ENCODE assay signal across 16 cellular contexts in the genomic region with DNA sequence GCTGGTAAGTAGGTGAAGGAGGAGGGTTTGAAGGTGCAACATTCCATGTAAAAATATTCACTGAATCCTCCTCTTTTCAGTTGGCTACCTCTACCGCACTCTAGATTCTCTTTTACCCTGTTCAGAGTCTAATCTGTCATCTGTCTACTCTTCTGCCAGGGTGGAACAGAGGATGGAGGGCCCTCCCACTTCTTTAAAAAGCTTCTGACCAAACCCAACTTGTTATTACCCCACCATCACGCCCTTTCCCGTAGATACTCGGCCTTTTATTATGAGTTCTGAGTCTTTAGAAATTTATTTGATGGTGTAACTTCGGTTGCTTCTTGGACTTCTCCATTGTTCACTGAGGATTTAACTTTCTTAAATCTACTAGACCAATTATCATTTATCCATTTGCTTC.
"Had no signal": no experiment of that assay in that cellular context is flagged by ENCODE, and none has a peak within 500 bp of the region (broad histone marks: within the 10 kb centered on the region; RNA-seq: fewer than 3 reads in every experiment).

No MANE protein-coding gene starts in this region.

- H3K4me3 ChIP-seq: tibial nerve, vagina had no signal

- H3K4me1 ChIP-seq: parathyroid adenoma had no signal

- DNase-seq: activated CD4-positive, CD25-positive, alpha-beta regulatory T cell treated with anti-CD3 and anti-CD28 coated beads, Interleukin-2, amount 50 U/mL, for 72 hours; activated naive CD4-positive, alpha-beta T cell; activated naive CD8-positive, alpha-beta T cell treated with anti-CD3 and anti-CD28 coated beads, Interleukin-2, amount 10 ng/mL, durations not matched to agents 7 days and 5 days; activated T-cell treated with anti-CD3 and anti-CD28 coated beads for 4 hours; anterior cingulate cortex; brain microvascular endothelial cell; cortex of kidney; effector memory CD4-positive, alpha-beta T cell; foreskin fibroblast; hippocampal formation; kidney glomerular epithelial cell; stimulated activated CD4-positive, alpha-beta T cell treated with anti-CD3 and anti-CD28 coated beads, Interleukin-12 subunit alpha, Interleukin-12 subunit beta, amount 100 ng/mL, for 4 hours; stimulated activated CD4-positive, alpha-beta T cell treated with anti-CD3 and anti-CD28 coated beads, Interleukin-2, amount 100 ng/mL, for 24 hours had no signal

- H3K36me3 ChIP-seq: brain microvascular endothelial cell, tibial nerve, vagina had no signal

- H3K27me3 ChIP-seq: brain microvascular endothelial cell, tibial nerve, vagina had no signal

- H3K27ac ChIP-seq: brain microvascular endothelial cell, parathyroid adenoma, tibial nerve, vagina had no signal

- H3K9me3 ChIP-seq: tibial nerve, vagina had no signal
